8 cellular contexts compared by ENCODE assay signal in the genomic region with DNA sequence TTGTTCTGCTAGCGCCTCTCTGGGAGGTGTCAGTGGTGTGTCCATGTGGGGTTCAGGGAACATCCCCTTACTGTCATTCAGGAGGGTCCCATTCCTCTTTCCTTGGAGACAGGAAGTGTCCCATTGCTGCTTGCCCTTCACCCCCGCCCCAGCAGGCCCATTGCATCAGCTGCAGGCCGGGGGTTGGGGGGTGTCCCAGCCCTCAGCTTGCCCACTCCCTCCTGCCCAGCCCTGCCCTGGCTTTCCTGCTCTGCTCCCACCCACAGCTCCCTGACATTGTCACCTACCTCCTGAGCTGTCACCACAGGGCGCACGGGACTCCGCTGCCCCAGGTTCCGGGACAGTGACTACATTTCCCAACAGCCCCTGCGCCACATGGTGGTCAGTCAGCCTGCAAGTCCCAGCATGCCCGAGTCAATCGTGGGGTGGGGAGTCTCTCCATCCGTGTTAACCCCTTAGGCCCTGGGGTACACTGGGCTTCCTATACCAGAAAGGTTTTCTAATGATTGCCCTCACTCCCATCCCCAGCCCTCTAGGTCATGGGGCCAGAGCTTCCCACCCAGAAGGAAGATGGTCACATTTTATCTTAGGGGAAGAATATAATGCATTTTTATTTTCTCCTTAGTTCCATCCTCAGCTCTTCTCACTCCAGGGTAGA. TPM values are rescaled to one million over a fixed set of nuclear protein-coding genes. Genes with fewer than 3 reads are reported as not detected.
DNase-seq lines count a peak whose midpoint lies in the region; ATAC-seq and TF ChIP-seq lines count a peak whose summit lies in the region.

A gene (minus strand): TSS at position 351 of the 658 bp plus-strand sequence. CDS start 745 bp downstream, outside the sequence.

- no peaks in the 10 kb centered on the region for H3K27me3 Mint-ChIP-seq in progenitor cell of endocrine pancreas

- H3K27me3 ChIP-seq in right atrium auricular region (no peaks in the 10 kb centered on the region), upper lobe of left lung (no peaks in the 10 kb centered on the region)

- peak within 1 kb of the TSS; percentile 94 for H3K4me3 ChIP-seq in AG10803 (ENCODE audit: low read length)
- H3K4me3 ChIP-seq in right atrium auricular region = peak within 1 kb of the TSS; percentile 76 to 87
- H3K4me3 ChIP-seq in upper lobe of left lung = peak within 1 kb of the TSS; percentile 49 to 72 (median 64)

- peak; percentile 55 for TF ChIP-seq POLR2A in GM19193 (IDR thresholded peaks at IDR 0.05; ENCODE audit: extremely low read depth, insufficient read depth, insufficient read length)
- peak in 1 of 4 donors; percentile 68 for TF ChIP-seq POLR2A in upper lobe of left lung (IDR thresholded peaks at IDR 0.05)

- H3K4me1 Mint-ChIP-seq in progenitor cell of endocrine pancreas (ENCODE audit: low read depth) = peaks cover 8% of the 10 kb centered on the region

- peak within 1 kb of the TSS; percentile 96 for H3K4me3 Mint-ChIP-seq in progenitor cell of endocrine pancreas (ENCODE audit: low read depth)

- peaks cover 3% of the 10 kb centered on the region for H3K36me3 Mint-ChIP-seq in progenitor cell of endocrine pancreas (ENCODE audit: insufficient read depth)

- no peaks in the 10 kb centered on the region for H3K9me3 Mint-ChIP-seq in progenitor cell of endocrine pancreas (ENCODE audit: low read depth)

- WGBS in upper lobe of left lung, 2 donors = 3 to 4% methylated on average over 8 to 11 of the region's 11 CpGs

- H3K4me1 ChIP-seq in right atrium auricular region = peaks cover 0 to 23% of the 10 kb centered on the region in 2 donors
- H3K4me1 ChIP-seq in upper lobe of left lung = peaks cover 18 to 26% (median 21%) of the 10 kb centered on the region in 4 donors

- peak within 1 kb of the TSS; percentile 96 to 97 for H3K27ac ChIP-seq in right atrium auricular region
- peak within 1 kb of the TSS; percentile 80 to 93 (median 88) for H3K27ac ChIP-seq in upper lobe of left lung

- H3K36me3 ChIP-seq in right atrium auricular region = peaks cover 32% of the 10 kb centered on the region
- peaks cover 0 to 29% (median 12%) of the 10 kb centered on the region in 4 donors for H3K36me3 ChIP-seq in upper lobe of left lung

- H3K27ac Mint-ChIP-seq in progenitor cell of endocrine pancreas = peak within 1 kb of the TSS; percentile 95

- no peaks in the 10 kb centered on the region for H3K9me3 ChIP-seq in right atrium auricular region
- no peaks in the 10 kb centered on the region for H3K9me3 ChIP-seq in upper lobe of left lung

- DNase-seq in AG10803 (ENCODE audit: low read depth) (peak; percentile 93), T-helper 1 cell (peak; percentile 12 to 80 (median 30)), amniotic epithelial cell (ENCODE audit: low read depth) (peak; percentile 88), right atrium auricular region (ENCODE audit: low spot score) (peak; percentile 95), progenitor cell of endocrine pancreas (ENCODE audit: low spot score, unreplicated experiment) (peak; percentile 69), upper lobe of left lung (peak; percentile 84 to 91)

- ATAC-seq in HG03469 (IDR thresholded peaks at IDR 0.05; ENCODE audit: unreplicated experiment) (peak; percentile 64), upper lobe of left lung (ENCODE audit: low FRiP score in 2 of 2) (peak; percentile 90 to 97)

- TF ChIP-seq CTCF in AG10803 (conservative IDR thresholded peaks at IDR 0.05; ENCODE audit: low read length) (no peak; the same call in 1 of the 2 replicates), right atrium auricular region (IDR thresholded peaks at IDR 0.05) (peak in 1 of 2 donors; percentile 30), progenitor cell of endocrine pancreas (IDR thresholded peaks at IDR 0.05; ENCODE audit: unreplicated experiment) (no peak), upper lobe of left lung (IDR thresholded peaks at IDR 0.05) (peak in 4 of 6 experiments; percentile 18 to 50 (median 36))

- TF ChIP-seq EP300 in upper lobe of left lung (IDR thresholded peaks at IDR 0.05) = no peak

RNA-seq across cellular contexts. Expression of the gene that starts here (rescaled TPM):
- total RNA-seq in right atrium auricular region (10 to 100 TPM; 13.2 to 16.7 TPM), progenitor cell of endocrine pancreas (21.1 and 21.9 TPM in 2 replicates), upper lobe of left lung (100 to 1,000 TPM in 1 of 6 donors, 10 to 100 TPM in 5; 25.8 to 201 (median 44.1) TPM)

Comparison
In these comparisons a context has a peak if more than half of its experiments do, and no peak if none do; other contexts are left out.
1. Peak in every context shown above with its lines: DNase-seq, ATAC-seq, H3K4me3 ChIP-seq and H3K27ac ChIP-seq.
2. DNase-seq: peak in every context shown above with its lines; median percentile 95 in right atrium auricular region; 93 in AG10803; 88 in amniotic epithelial cell; 88 in upper lobe of left lung; 69 in progenitor cell of endocrine pancreas; 30 in T-helper 1 cell.
3. CTCF ChIP-seq: peak in upper lobe of left lung (4 of 6); none in AG10803 (single experiment) and progenitor cell of endocrine pancreas (single experiment).